Comparison of ENCODE assay signal across 16 cellular contexts in genomic region chr2:167487728-167488127, GRCh38.
"Had no signal": no experiment of that assay in that cellular context is flagged by ENCODE, and none has a peak within 500 bp of the region (broad histone marks: within the 10 kb centered on the region; RNA-seq: fewer than 3 reads in every experiment).

No MANE protein-coding gene starts in this region.

- H3K36me3 ChIP-seq: ovary, thyroid gland had no signal

- H3K9me3 ChIP-seq: ovary, thyroid gland had no signal

- H2AFZ ChIP-seq: hepatocyte had no signal

- ATAC-seq: activated T-cell treated with anti-CD3 and anti-CD28 coated beads, Interleukin-2, amount 50 U/mL, for 72 hours; esophagus mucosa; stimulated activated memory B cell treated with anti-CD40 and anti-IgM and Interleukin-4, amounts not matched to agents 10 μg/mL and 1 μg/mL and 100 μg/mL, for 72 hours; WTC11 had no signal

- H3K27ac ChIP-seq: coronary artery, hepatocyte, ovary, thyroid gland had no signal

- H3K4me2 ChIP-seq: hepatocyte had no signal

- H3K4me1 ChIP-seq: thyroid gland had no signal

- H3K4me3 ChIP-seq: coronary artery, hepatocyte, lung, ovary, thyroid gland had no signal

- H3K27me3 ChIP-seq: hepatocyte, ovary, thyroid gland had no signal

- DNase-seq: activated CD4-positive, alpha-beta memory T cell treated with anti-CD3 and anti-CD28 coated beads, Interleukin-2, amount 10 ng/mL, durations not matched to agents 7 days and 5 days; activated CD4-positive, alpha-beta T cell treated with anti-CD3 and anti-CD28 coated beads for 4 hours; activated gamma-delta T cell treated with Interleukin-2 at 50 U/mL for 16 hours; activated T-cell treated with anti-CD3 and anti-CD28 coated beads, Interleukin-2, amount 50 U/mL, for 72 hours; amniotic stem cell; islet precursor cell; naive B cell; ovary; stimulated activated CD4-positive, alpha-beta T cell treated with anti-CD3 and anti-CD28 coated beads, Interleukin-12 subunit alpha, Interleukin-12 subunit beta, amount 100 ng/mL, for 4 hours; thyroid gland had no signal

- H3K79me2 ChIP-seq: hepatocyte had no signal
